Comparison of ENCODE assay signal across 20 cellular contexts in the genomic region with DNA sequence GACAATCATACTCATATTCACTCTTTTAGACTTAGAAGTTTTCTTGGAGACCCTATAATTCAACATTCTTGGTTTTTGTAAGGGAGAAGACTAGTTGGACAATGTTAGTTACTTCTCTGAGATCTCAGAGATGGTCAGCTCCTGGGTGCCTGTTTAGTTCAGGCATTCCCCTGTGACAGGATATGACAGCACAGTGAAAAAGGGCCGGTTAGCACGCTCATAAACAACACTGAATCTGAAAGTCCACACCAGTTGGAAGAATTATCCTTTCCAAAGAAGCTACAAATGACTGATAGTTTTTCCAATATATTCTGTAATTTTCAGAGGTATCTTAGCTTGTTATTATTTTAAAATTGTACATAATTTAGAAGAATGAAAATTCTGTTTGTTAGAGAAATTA.
"Had no signal": no experiment of that assay in that cellular context is flagged by ENCODE, and none has a peak within 500 bp of the region (broad histone marks: within the 10 kb centered on the region; RNA-seq: fewer than 3 reads in every experiment).

No MANE protein-coding gene starts in this region.

- H3K4me3 ChIP-seq: esophagus squamous epithelium, left lung, lower lobe of right lung, neural progenitor cell, ovary, suprapubic skin, thyroid gland had no signal

- H3K36me3 ChIP-seq: esophagus squamous epithelium, left lung, lower lobe of right lung, neural progenitor cell, ovary, suprapubic skin, thyroid gland had no signal

- H3K4me1 ChIP-seq: esophagus squamous epithelium, left lung, lower lobe of right lung, suprapubic skin, thyroid gland had no signal

- H3K9me3 Mint-ChIP-seq: dendritic cell treated with granulocyte-macrophage colony-stimulating factor and Interleukin-4, amounts not matched to agents 40 ng/mL and 50 ng/mL, for 4 days; memory B cell; natural killer cell treated with Interleukin-12 subunit alpha and Interleukin-12 subunit beta and Interleukin-15 and Interleukin-18, amount 100 ng/mL, for 72 hours; neural progenitor cell; type B pancreatic cell had no signal

- H3K27ac Mint-ChIP-seq: dendritic cell treated with granulocyte-macrophage colony-stimulating factor and Interleukin-4, amounts not matched to agents 40 ng/mL and 50 ng/mL, for 4 days; immature natural killer cell; memory B cell; natural killer cell treated with Interleukin-12 subunit alpha and Interleukin-12 subunit beta and Interleukin-15 and Interleukin-18, amount 100 ng/mL, for 72 hours; neural progenitor cell; progenitor cell of endocrine pancreas; type B pancreatic cell had no signal

- DNase-seq: esophagus squamous epithelium; foreskin fibroblast; immature natural killer cell; left lung; lower lobe of right lung; midbrain; nucleus accumbens; ovary; right cardiac atrium; small intestine; stimulated activated CD4-positive, alpha-beta T cell treated with anti-CD3 and anti-CD28 coated beads, Interleukin-12 subunit alpha, Interleukin-12 subunit beta, amount 100 ng/mL, for 4 hours; stimulated activated naive CD4-positive, alpha-beta T cell treated with Interleukin-2 at 50 U/mL for 16 hours; thyroid gland had no signal

- H3K4me3 Mint-ChIP-seq: dendritic cell treated with granulocyte-macrophage colony-stimulating factor and Interleukin-4, amounts not matched to agents 40 ng/mL and 50 ng/mL, for 4 days; immature natural killer cell; memory B cell; natural killer cell treated with Interleukin-12 subunit alpha and Interleukin-12 subunit beta and Interleukin-15 and Interleukin-18, amount 100 ng/mL, for 72 hours; neural progenitor cell; type B pancreatic cell had no signal

- H2AFZ ChIP-seq: neural progenitor cell had no signal

- H3K9ac ChIP-seq: neural progenitor cell had no signal

- H3K27me3 ChIP-seq: esophagus squamous epithelium, left lung, neural progenitor cell, ovary, suprapubic skin, thyroid gland had no signal

- H3K27me3 Mint-ChIP-seq: dendritic cell treated with granulocyte-macrophage colony-stimulating factor and Interleukin-4, amounts not matched to agents 40 ng/mL and 50 ng/mL, for 4 days; natural killer cell treated with Interleukin-12 subunit alpha and Interleukin-12 subunit beta and Interleukin-15 and Interleukin-18, amount 100 ng/mL, for 72 hours had no signal

- ATAC-seq: left lung; lower lobe of right lung; natural killer cell treated with Interleukin-12 subunit alpha and Interleukin-12 subunit beta and Interleukin-15 and Interleukin-18, amount 100 ng/mL, for 72 hours; right cardiac atrium had no signal

- H3K27ac ChIP-seq: esophagus squamous epithelium, left lung, lower lobe of right lung, neural progenitor cell, ovary, suprapubic skin, thyroid gland had no signal

- H3K9me3 ChIP-seq: esophagus squamous epithelium, left lung, lower lobe of right lung, ovary, suprapubic skin, thyroid gland had no signal

- H3K4me2 ChIP-seq: neural progenitor cell had no signal

- H3K4me1 Mint-ChIP-seq: immature natural killer cell, memory B cell had no signal
